In genomic region chr3:153162513-153163348, GRCh38 we compare ENCODE assay signal across 8 cellular contexts. TPM values are rescaled to one million over a fixed set of nuclear protein-coding genes. Genes with fewer than 3 reads are reported as not detected.
DNase-seq lines count a peak whose midpoint lies in the region; FAIRE-seq and TF ChIP-seq lines count a peak whose summit lies in the region.

No MANE protein-coding gene starts in this region.

- TF ChIP-seq CTCF in endothelial cell of umbilical vein (IDR thresholded peaks at IDR 0.05; ENCODE audit: extremely low read depth in 1 of 2, insufficient read depth in 1 of 2, low read depth in 1 of 2, low read length in 2 of 2) = no peak

- no TSS peak for BruUV-seq in endothelial cell of umbilical vein (replicated peaks; lab: Mats Ljungman, UMichigan)

- H3K27me3 ChIP-seq in HAP-1 (ENCODE audit: low read depth) = no peaks in the 10 kb centered on the region
- H3K27me3 ChIP-seq in endothelial cell of umbilical vein (ENCODE audit: control insufficient read depth in 2 of 2, insufficient read depth in 2 of 2, low read length in 2 of 2) = no peaks in the 10 kb centered on the region
- H3K27me3 ChIP-seq in mucosa of stomach (ENCODE audit: control insufficient read depth, insufficient read depth, low read length) = no peaks in the 10 kb centered on the region

- dilution Hi-C loops in endothelial cell of umbilical vein (cut with MboI; ENCODE audit: extremely low pct_ligation_motif_present, low sequenced_read_pairs) = no loop called here

- peaks cover 57% of the 10 kb centered on the region for H3K79me2 ChIP-seq in endothelial cell of umbilical vein (ENCODE audit: control insufficient read depth, insufficient read depth, low read length)

- in situ Hi-C loops in HAP-1 (cut with MboI; ENCODE audit: low sequenced_read_pairs) = no loop called here

- H3K9me3 ChIP-seq in HAP-1 (no peaks in the 10 kb centered on the region), endothelial cell of umbilical vein (replicated peaks; ENCODE audit: control insufficient read depth, insufficient read depth, low read length) (no peaks in the 10 kb centered on the region), mucosa of stomach (ENCODE audit: control insufficient read depth, low read length) (no peaks in the 10 kb centered on the region)

- CTCF ChIA-PET in endothelial cell of umbilical vein (lab: Charles Lee) = interaction anchor here (1.2 to 10.6 kb wide), 5 partner anchors 41 to 137 kb away, joined by 4 to 203 read pairs (median 6); no protein-coding TSS in a partner anchor

- POLR2A ChIA-PET in endothelial cell of umbilical vein (lab: Charles Lee) = no interaction called here

- H3K4me3 ChIP-seq in HAP-1 = peak overlapping the region; percentile 73
- H3K4me3 ChIP-seq in endothelial cell of umbilical vein (replicated peaks in 1 of 3; ENCODE audit: insufficient read depth in 1 of 3, low read depth in 1 of 3, low read length in 3 of 3) = peak overlapping the region; percentile 77 to 100 (median 98)
- H3K4me3 ChIP-seq in mucosa of stomach (ENCODE audit: low read length) = peak overlapping the region; percentile 83

- H3K4me2 ChIP-seq in endothelial cell of umbilical vein (ENCODE audit: insufficient read depth, low read length) = peak overlapping the region; percentile 97

- H3K9ac ChIP-seq in endothelial cell of umbilical vein (replicated peaks; ENCODE audit: extremely low read depth, insufficient read depth, low read length) (peak overlapping the region; percentile 85), mucosa of stomach (ENCODE audit: low read length) (peak overlapping the region; percentile 96)

- no peak overlapping the region for H2AFZ ChIP-seq in endothelial cell of umbilical vein (ENCODE audit: low read depth, low read length)

- H3K27ac ChIP-seq in endothelial cell of umbilical vein (ENCODE audit: insufficient read depth, low read depth, low read length) = peak overlapping the region; percentile 62

- FAIRE-seq in endothelial cell of umbilical vein (lab: Jason Lieb, UNC) = peak; percentile 78

- H3K36me3 ChIP-seq in HAP-1 (replicated peaks) (no peaks in the 10 kb centered on the region; the same call in none of the 2 replicates), endothelial cell of umbilical vein (ENCODE audit: control insufficient read depth in 2 of 2, extremely low read depth in 1 of 2, insufficient read depth in 2 of 2, low read length in 2 of 2) (peaks cover 0 to 2% of the 10 kb centered on the region in 2 experiments), mucosa of stomach (ENCODE audit: control insufficient read depth, insufficient read depth, low read length) (peaks cover 3% of the 10 kb centered on the region)

- peaks cover 14% of the 10 kb centered on the region for H3K4me1 ChIP-seq in HAP-1
- peaks cover 33% of the 10 kb centered on the region for H3K4me1 ChIP-seq in endothelial cell of umbilical vein (ENCODE audit: control insufficient read depth, extremely low read depth, insufficient read depth, low read length)
- peaks cover 27% of the 10 kb centered on the region for H3K4me1 ChIP-seq in mucosa of stomach (ENCODE audit: control insufficient read depth, insufficient read depth, low read length)

- H3K9me1 ChIP-seq in endothelial cell of umbilical vein (replicated peaks; ENCODE audit: control insufficient read depth, extremely low read depth, insufficient read depth, low read length) = no peaks in the 10 kb centered on the region

- DNase-seq in GM03348 (ENCODE audit: low spot score) (peak; percentile 60), HAP-1 (ENCODE audit: low spot score in 2 of 2) (peak in 1 of 2 experiments; percentile 50), NCI-H1105 treated with DMSO at 0.1 percent for 48 hours (lab: John Stamatoyannopoulos, UW) (peak; percentile 74), endothelial cell of umbilical vein (ENCODE audit: low read depth, low spot score) (peak; percentile 58), NCI-H187 treated with DMSO at 0.1 percent for 48 hours (lab: John Stamatoyannopoulos, UW) (no peak)
- DNase-seq in activated CD8-positive, alpha-beta memory T cell treated with anti-CD3 and anti-CD28 coated beads, Interleukin-2, amount 50 U/mL, for 48 hours = peak; percentile 78
- peak; percentile 37 for DNase-seq in stimulated activated naive CD4-positive, alpha-beta T cell treated with Interleukin-2 at 50 U/mL for 16 hours (lab: John Stamatoyannopoulos, UW)

- intact Hi-C loops in endothelial cell of umbilical vein (cut with micrococcal nuclease) = loop anchor here (1.0 to 10.0 kb wide), 5 partner anchors 24 to 855 kb away; no protein-coding TSS in a partner anchor

- no peak for TF ChIP-seq POLR2A in endothelial cell of umbilical vein (IDR thresholded peaks at IDR 0.05; ENCODE audit: low read depth, low read length)

- H4K20me1 ChIP-seq in endothelial cell of umbilical vein (replicated peaks; ENCODE audit: control insufficient read depth, extremely low read depth, insufficient read depth, low read length) = peaks cover 7% of the 10 kb centered on the region

TF ChIP-seq in endothelial cell of umbilical vein, 7 proteins besides CTCF, POLR2A, EP300 and RAD21:
- no peak for TF ChIP-seq GATA2 (IDR thresholded peaks at IDR 0.05; ENCODE audit: insufficient read depth, insufficient read length, low read depth, low read length)
- no peak for TF ChIP-seq EZH2 (IDR thresholded peaks at IDR 0.05; ENCODE audit: borderline replicate concordance, low read depth, low read length, severe bottlenecking)
- TF ChIP-seq JUN (IDR thresholded peaks at IDR 0.05; ENCODE audit: borderline replicate concordance, insufficient read depth, insufficient read length, low read depth) = no peak
- no peak for TF ChIP-seq MYC (IDR thresholded peaks at IDR 0.05; ENCODE audit: low read depth, low read length)
- no peak for TF ChIP-seq FOS (IDR thresholded peaks at IDR 0.05; ENCODE audit: borderline replicate concordance, insufficient read depth, low read length)
- no peak for TF ChIP-seq MAX (IDR thresholded peaks at IDR 0.05; ENCODE audit: insufficient read depth, insufficient read length)
- no peak for TF ChIP-seq POLR2AphosphoS5 (IDR thresholded peaks at IDR 0.05; ENCODE audit: insufficient read depth, low read depth, low read length)

RNA-seq across cellular contexts. Expression of gene RAP2B, which starts 0.7 kb away (rescaled TPM):
- total RNA-seq in endothelial cell of umbilical vein = 26.6 and 27.5 TPM in 2 replicates
- polyA plus RNA-seq in endothelial cell of umbilical vein = 7.9 and 8.3 TPM in 2 replicates
- polyA plus RNA-seq in endothelial cell of umbilical vein (2011; cell fraction: cytosol; rRNA removed) = 7.5 and 9.5 TPM in 2 replicates
- 4.9 and 6.5 TPM in 2 replicates for polyA plus RNA-seq in endothelial cell of umbilical vein (2011; cell fraction: nucleus; rRNA removed)
- polyA plus RNA-seq in endothelial cell of umbilical vein (2012) = 9.3 and 12.6 TPM in 2 replicates
- polyA minus RNA-seq in endothelial cell of umbilical vein = 14.4 and 19.7 TPM in 2 replicates
- polyA minus RNA-seq in endothelial cell of umbilical vein (2011; cell fraction: cytosol; rRNA and poly(A)+ RNA removed) = 10.9 TPM
- 13.2 and 14.2 TPM in 2 replicates for polyA minus RNA-seq in endothelial cell of umbilical vein (2011; cell fraction: nucleus; rRNA and poly(A)+ RNA removed)
